3 cellular contexts compared by ENCODE assay signal in the genomic region with DNA sequence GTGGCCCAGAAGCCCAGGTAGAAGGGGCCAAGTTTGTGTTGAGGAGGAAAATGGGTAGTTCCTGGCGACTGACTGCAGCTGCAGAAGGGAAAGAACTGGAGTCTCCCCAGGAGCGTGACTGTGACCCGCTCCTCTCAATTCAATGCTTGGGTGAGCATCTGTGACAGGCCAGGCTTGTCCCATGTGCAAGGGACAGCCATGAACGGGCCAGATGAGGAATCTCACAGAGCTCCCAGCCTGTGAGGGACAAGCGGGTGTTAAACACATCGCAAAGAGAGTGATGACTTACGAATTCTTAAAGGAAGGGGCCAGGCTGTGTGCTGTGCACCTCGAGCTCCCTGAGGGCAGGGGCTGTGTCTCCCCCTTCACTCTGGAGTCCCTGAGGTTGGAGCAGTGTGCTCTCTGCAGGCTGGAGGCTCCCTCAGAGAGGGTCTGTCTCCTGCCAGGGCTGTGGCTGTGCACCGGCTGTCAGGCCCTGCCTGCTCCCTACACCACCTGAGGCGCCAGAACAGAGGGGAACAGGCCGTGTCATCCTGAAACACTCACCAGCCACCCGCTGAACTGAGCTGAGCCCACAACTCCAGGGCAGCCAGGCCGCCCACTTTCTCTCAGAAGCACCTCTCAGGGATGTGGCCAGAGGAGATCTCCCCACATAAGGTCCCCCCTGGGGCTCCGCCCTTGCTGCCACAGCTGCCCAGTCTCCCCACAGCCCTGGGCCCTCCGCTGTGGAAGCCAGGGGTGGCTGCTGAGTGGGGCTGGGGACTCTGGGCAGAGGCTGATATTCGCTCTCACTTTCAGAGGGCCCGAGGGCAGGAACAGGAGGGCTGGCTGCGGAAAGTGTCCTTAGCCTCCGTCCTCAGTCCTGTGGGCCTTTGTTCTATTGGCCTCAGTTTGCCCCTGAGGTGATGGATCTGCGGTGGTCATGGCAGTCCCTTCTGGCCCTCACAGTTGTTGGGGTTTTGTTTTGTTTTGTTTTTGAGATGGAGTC.
TF ChIP-seq lines count a peak whose summit lies in the region.

No MANE protein-coding gene starts in this region.

TF ChIP-seq in SK-N-SH, 30 proteins besides CTCF, POLR2A, EP300 and RAD21:
- no peak for TF ChIP-seq RFX5 (IDR thresholded peaks at IDR 0.05; ENCODE audit: low read length)

TF ChIP-seq in SK-N-SH treated with all-trans-retinoic acid at 6 μM for 48 hours, 23 proteins besides CTCF, POLR2A, EP300 and RAD21:
- TF ChIP-seq ZFP3 (CRISPR knock-in tag; IDR thresholded peaks at IDR 0.05) = no peak
- TF ChIP-seq, protein P1, sequence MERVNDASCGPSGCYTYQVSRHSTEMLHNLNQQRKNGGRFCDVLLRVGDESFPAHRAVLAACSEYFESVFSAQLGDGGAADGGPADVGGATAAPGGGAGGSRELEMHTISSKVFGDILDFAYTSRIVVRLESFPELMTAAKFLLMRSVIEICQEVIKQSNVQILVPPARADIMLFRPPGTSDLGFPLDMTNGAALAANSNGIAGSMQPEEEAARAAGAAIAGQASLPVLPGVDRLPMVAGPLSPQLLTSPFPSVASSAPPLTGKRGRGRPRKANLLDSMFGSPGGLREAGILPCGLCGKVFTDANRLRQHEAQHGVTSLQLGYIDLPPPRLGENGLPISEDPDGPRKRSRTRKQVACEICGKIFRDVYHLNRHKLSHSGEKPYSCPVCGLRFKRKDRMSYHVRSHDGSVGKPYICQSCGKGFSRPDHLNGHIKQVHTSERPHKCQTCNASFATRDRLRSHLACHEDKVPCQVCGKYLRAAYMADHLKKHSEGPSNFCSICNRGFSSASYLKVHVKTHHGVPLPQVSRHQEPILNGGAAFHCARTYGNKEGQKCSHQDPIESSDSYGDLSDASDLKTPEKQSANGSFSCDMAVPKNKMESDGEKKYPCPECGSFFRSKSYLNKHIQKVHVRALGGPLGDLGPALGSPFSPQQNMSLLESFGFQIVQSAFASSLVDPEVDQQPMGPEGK (CRISPR knock-in tag; IDR thresholded peaks at IDR 0.05; ENCODE audit: borderline replicate concordance) = no peak
- TF ChIP-seq BACH2 (CRISPR knock-in tag; IDR thresholded peaks at IDR 0.05; ENCODE audit: borderline replicate concordance) = no peak
- TF ChIP-seq, protein P2, sequence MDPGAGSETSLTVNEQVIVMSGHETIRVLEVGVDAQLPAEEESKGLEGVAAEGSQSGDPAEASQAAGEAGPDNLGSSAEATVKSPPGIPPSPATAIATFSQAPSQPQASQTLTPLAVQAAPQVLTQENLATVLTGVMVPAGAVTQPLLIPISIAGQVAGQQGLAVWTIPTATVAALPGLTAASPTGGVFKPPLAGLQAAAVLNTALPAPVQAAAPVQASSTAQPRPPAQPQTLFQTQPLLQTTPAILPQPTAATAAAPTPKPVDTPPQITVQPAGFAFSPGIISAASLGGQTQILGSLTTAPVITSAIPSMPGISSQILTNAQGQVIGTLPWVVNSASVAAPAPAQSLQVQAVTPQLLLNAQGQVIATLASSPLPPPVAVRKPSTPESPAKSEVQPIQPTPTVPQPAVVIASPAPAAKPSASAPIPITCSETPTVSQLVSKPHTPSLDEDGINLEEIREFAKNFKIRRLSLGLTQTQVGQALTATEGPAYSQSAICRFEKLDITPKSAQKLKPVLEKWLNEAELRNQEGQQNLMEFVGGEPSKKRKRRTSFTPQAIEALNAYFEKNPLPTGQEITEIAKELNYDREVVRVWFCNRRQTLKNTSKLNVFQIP (CRISPR knock-in tag; IDR thresholded peaks at IDR 0.05; ENCODE audit: borderline replicate concordance, low read depth) = no peak
- TF ChIP-seq, protein P3, sequence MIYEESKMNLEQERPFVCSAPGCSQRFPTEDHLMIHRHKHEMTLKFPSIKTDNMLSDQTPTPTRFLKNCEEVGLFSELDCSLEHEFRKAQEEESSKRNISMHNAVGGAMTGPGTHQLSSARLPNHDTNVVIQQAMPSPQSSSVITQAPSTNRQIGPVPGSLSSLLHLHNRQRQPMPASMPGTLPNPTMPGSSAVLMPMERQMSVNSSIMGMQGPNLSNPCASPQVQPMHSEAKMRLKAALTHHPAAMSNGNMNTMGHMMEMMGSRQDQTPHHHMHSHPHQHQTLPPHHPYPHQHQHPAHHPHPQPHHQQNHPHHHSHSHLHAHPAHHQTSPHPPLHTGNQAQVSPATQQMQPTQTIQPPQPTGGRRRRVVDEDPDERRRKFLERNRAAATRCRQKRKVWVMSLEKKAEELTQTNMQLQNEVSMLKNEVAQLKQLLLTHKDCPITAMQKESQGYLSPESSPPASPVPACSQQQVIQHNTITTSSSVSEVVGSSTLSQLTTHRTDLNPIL (CRISPR knock-in tag; IDR thresholded peaks at IDR 0.05; ENCODE audit: low read depth) = no peak
- no peak for TF ChIP-seq ZNF8 (CRISPR knock-in tag; IDR thresholded peaks at IDR 0.05)
- TF ChIP-seq TOX (CRISPR knock-in tag; IDR thresholded peaks at IDR 0.05; ENCODE audit: borderline replicate concordance) = no peak
- TF ChIP-seq ZNF70 (CRISPR knock-in tag; IDR thresholded peaks at IDR 0.05) = no peak
- TF ChIP-seq, protein P4, sequence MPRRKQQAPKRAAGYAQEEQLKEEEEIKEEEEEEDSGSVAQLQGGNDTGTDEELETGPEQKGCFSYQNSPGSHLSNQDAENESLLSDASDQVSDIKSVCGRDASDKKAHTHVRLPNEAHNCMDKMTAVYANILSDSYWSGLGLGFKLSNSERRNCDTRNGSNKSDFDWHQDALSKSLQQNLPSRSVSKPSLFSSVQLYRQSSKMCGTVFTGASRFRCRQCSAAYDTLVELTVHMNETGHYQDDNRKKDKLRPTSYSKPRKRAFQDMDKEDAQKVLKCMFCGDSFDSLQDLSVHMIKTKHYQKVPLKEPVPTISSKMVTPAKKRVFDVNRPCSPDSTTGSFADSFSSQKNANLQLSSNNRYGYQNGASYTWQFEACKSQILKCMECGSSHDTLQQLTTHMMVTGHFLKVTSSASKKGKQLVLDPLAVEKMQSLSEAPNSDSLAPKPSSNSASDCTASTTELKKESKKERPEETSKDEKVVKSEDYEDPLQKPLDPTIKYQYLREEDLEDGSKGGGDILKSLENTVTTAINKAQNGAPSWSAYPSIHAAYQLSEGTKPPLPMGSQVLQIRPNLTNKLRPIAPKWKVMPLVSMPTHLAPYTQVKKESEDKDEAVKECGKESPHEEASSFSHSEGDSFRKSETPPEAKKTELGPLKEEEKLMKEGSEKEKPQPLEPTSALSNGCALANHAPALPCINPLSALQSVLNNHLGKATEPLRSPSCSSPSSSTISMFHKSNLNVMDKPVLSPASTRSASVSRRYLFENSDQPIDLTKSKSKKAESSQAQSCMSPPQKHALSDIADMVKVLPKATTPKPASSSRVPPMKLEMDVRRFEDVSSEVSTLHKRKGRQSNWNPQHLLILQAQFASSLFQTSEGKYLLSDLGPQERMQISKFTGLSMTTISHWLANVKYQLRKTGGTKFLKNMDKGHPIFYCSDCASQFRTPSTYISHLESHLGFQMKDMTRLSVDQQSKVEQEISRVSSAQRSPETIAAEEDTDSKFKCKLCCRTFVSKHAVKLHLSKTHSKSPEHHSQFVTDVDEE (CRISPR knock-in tag; IDR thresholded peaks at IDR 0.05) = no peak
- TF ChIP-seq ARNTL (CRISPR knock-in tag; IDR thresholded peaks at IDR 0.05; ENCODE audit: borderline replicate concordance, low read depth) = no peak
- no peak for TF ChIP-seq ZC3H10 (CRISPR knock-in tag; IDR thresholded peaks at IDR 0.05)
- no peak for TF ChIP-seq RARB (CRISPR knock-in tag; IDR thresholded peaks at IDR 0.05)

TF ChIP-seq in IMR-90, 13 proteins besides CTCF, POLR2A, EP300 and RAD21:
- TF ChIP-seq MAFK (IDR thresholded peaks at IDR 0.05; ENCODE audit: low read depth, low read length) (no peak), MAZ (IDR thresholded peaks at IDR 0.05; ENCODE audit: borderline replicate concordance, low read depth, low read length) (no peak), RCOR1 (IDR thresholded peaks at IDR 0.05; ENCODE audit: insufficient replicate concordance, low read length) (no peak), CEBPB (IDR thresholded peaks at IDR 0.05; ENCODE audit: low read depth, low read length) (no peak), NFE2L2 (IDR thresholded peaks at IDR 0.05; ENCODE audit: low read depth, low read length) (no peak), FOS (IDR thresholded peaks at IDR 0.05; ENCODE audit: low read depth, low read length) (no peak), RFX5 (IDR thresholded peaks at IDR 0.05; ENCODE audit: low read depth, low read length) (no peak), MXI1 (IDR thresholded peaks at IDR 0.05; ENCODE audit: borderline replicate concordance, low read depth, low read length) (no peak), SMC3 (IDR thresholded peaks at IDR 0.05; ENCODE audit: low read depth, low read length) (no peak)
- TF ChIP-seq, protein P5, sequence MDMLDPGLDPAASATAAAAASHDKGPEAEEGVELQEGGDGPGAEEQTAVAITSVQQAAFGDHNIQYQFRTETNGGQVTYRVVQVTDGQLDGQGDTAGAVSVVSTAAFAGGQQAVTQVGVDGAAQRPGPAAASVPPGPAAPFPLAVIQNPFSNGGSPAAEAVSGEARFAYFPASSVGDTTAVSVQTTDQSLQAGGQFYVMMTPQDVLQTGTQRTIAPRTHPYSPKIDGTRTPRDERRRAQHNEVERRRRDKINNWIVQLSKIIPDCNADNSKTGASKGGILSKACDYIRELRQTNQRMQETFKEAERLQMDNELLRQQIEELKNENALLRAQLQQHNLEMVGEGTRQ (IDR thresholded peaks at IDR 0.05; ENCODE audit: low read depth, low read length) = no peak
- TF ChIP-seq, protein P6, sequence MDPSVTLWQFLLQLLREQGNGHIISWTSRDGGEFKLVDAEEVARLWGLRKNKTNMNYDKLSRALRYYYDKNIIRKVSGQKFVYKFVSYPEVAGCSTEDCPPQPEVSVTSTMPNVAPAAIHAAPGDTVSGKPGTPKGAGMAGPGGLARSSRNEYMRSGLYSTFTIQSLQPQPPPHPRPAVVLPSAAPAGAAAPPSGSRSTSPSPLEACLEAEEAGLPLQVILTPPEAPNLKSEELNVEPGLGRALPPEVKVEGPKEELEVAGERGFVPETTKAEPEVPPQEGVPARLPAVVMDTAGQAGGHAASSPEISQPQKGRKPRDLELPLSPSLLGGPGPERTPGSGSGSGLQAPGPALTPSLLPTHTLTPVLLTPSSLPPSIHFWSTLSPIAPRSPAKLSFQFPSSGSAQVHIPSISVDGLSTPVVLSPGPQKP (IDR thresholded peaks at IDR 0.05; ENCODE audit: borderline replicate concordance, low read depth, low read length) = no peak
